ENCODE assay signal across 32 cellular contexts in genomic region chr4:154606728-154607723, GRCh38. TPM values are rescaled to one million over a fixed set of nuclear protein-coding genes. Genes with fewer than 3 reads are reported as not detected.
"Had no signal": no experiment of that assay in that cellular context is flagged by ENCODE, and none has a peak within 500 bp of the region (broad histone marks: within the 10 kb centered on the region; RNA-seq: fewer than 3 reads in every experiment).

No MANE protein-coding gene starts in this region.

- H3K36me3 ChIP-seq: brain microvascular endothelial cell, esophagus muscularis mucosa, gastrocnemius medialis had no signal

- H3K27ac ChIP-seq: brain microvascular endothelial cell, coronary artery, dorsolateral prefrontal cortex, esophagus muscularis mucosa, foreskin keratinocyte, gastrocnemius medialis, VCaP had no signal

- ATAC-seq: activated naive CD4-positive, alpha-beta T cell treated with anti-CD3 and anti-CD28 coated beads, Interleukin-2, amount 50 U/mL, for 72 hours; activated T-cell treated with anti-CD3 and anti-CD28 coated beads, Interleukin-2, amount 50 U/mL, for 72 hours; effector memory CD8-positive, alpha-beta T cell; foreskin keratinocyte; gastrocnemius medialis; WTC11 had no signal

- FAIRE-seq: astrocyte, bronchial epithelial cell had no signal

- H3K27me3 ChIP-seq: brain microvascular endothelial cell, gastrocnemius medialis had no signal

- H3K4me1 ChIP-seq: esophagus muscularis mucosa, gastrocnemius medialis had no signal

- DNase-seq: activated CD4-positive, alpha-beta memory T cell treated with anti-CD3 and anti-CD28 coated beads, Interleukin-2, amount 10 ng/mL, durations not matched to agents 7 days and 5 days; activated CD4-positive, alpha-beta T cell treated with anti-CD3 and anti-CD28 coated beads for 1 hour; activated CD4-positive, alpha-beta T cell treated with anti-CD3 and anti-CD28 coated beads for 4 hours; activated CD4-positive, alpha-beta T cell treated with anti-CD3 and anti-CD28 coated beads, Interleukin-2, amount 10 ng/mL, durations not matched to agents 7 days and 5 days; activated CD4-positive, alpha-beta T cell treated with anti-CD3 and anti-CD28 coated beads, Interleukin-2, amount 50 U/mL, for 4 hours; activated CD8-positive, alpha-beta memory T cell treated with anti-CD3 and anti-CD28 coated beads, Interleukin-2, amount 50 U/mL, for 48 hours; activated gamma-delta T cell; activated naive CD4-positive, alpha-beta T cell; activated naive CD4-positive, alpha-beta T cell treated with anti-CD3 and anti-CD28 coated beads, Interleukin-2, amount 10 ng/mL, durations not matched to agents 7 days and 5 days; activated naive CD8-positive, alpha-beta T cell treated with anti-CD3 and anti-CD28 coated beads, Interleukin-2, amount 10 ng/mL, durations not matched to agents 7 days and 5 days; activated T-cell treated with anti-CD3 and anti-CD28 coated beads for 4 hours; activated T-cell treated with anti-CD3 and anti-CD28 coated beads, Interleukin-2, amount 50 U/mL, for 24 hours; activated T-cell treated with anti-CD3 and anti-CD28 coated beads, Interleukin-2, amount 50 U/mL, for 72 hours; amniotic stem cell; anterior cingulate cortex; brain microvascular endothelial cell; dorsolateral prefrontal cortex; effector memory CD8-positive, alpha-beta T cell; erythroblast; foreskin keratinocyte; gastrocnemius medialis; glutamatergic neuron; T-helper 2 cell had no signal

- H3K4me3 ChIP-seq: coronary artery, dorsolateral prefrontal cortex, esophagus muscularis mucosa, gastrocnemius medialis had no signal

- H3K9me3 ChIP-seq: esophagus muscularis mucosa, gastrocnemius medialis had no signal

RNA-seq across cellular contexts. Expression of gene FGG, which starts 5.4 kb away (rescaled TPM):
- total RNA-seq: activated CD4-positive, alpha-beta memory T cell treated with anti-CD3 and anti-CD28 coated beads, Interleukin-2, amount 10 ng/mL, durations not matched to agents 7 days and 5 days; activated CD4-positive, alpha-beta T cell treated with anti-CD3 and anti-CD28 coated beads, Interleukin-2, amount 10 ng/mL, durations not matched to agents 7 days and 5 days; activated naive CD4-positive, alpha-beta T cell treated with anti-CD3 and anti-CD28 coated beads, Interleukin-2, amount 50 U/mL, for 72 hours; activated naive CD8-positive, alpha-beta T cell treated with anti-CD3 and anti-CD28 coated beads, Interleukin-2, amount 10 ng/mL, durations not matched to agents 7 days and 5 days; activated T-cell treated with anti-CD3 and anti-CD28 coated beads, Interleukin-2, amount 50 U/mL, for 72 hours; astrocyte; cardiac septum; esophagus muscularis mucosa; foreskin keratinocyte; T-helper 1 cell treated with Interleukin-12 subunit alpha and Interleukin-12 subunit beta and Interleukin-4 antibody, amounts not matched to agents 30 ng/mL and 1 ng/mL, for 36 hours had no signal
- polyA plus RNA-seq: foreskin keratinocyte had no signal

RNA-seq across cellular contexts. Expression of gene FGA, which starts 16.5 kb away (rescaled TPM):
- total RNA-seq: activated CD4-positive, alpha-beta memory T cell treated with anti-CD3 and anti-CD28 coated beads, Interleukin-2, amount 10 ng/mL, durations not matched to agents 7 days and 5 days; activated CD4-positive, alpha-beta T cell treated with anti-CD3 and anti-CD28 coated beads, Interleukin-2, amount 10 ng/mL, durations not matched to agents 7 days and 5 days; activated naive CD4-positive, alpha-beta T cell treated with anti-CD3 and anti-CD28 coated beads, Interleukin-2, amount 50 U/mL, for 72 hours; activated naive CD8-positive, alpha-beta T cell treated with anti-CD3 and anti-CD28 coated beads, Interleukin-2, amount 10 ng/mL, durations not matched to agents 7 days and 5 days; activated T-cell treated with anti-CD3 and anti-CD28 coated beads, Interleukin-2, amount 50 U/mL, for 72 hours; astrocyte; bronchial epithelial cell; cardiac septum; esophagus muscularis mucosa; foreskin keratinocyte; T-helper 1 cell treated with Interleukin-12 subunit alpha and Interleukin-12 subunit beta and Interleukin-4 antibody, amounts not matched to agents 30 ng/mL and 1 ng/mL, for 36 hours had no signal
- polyA plus RNA-seq: foreskin keratinocyte had no signal

RNA-seq across cellular contexts. Expression of gene FGB, which starts 44.2 kb away (rescaled TPM):
- total RNA-seq: activated CD4-positive, alpha-beta memory T cell treated with anti-CD3 and anti-CD28 coated beads, Interleukin-2, amount 10 ng/mL, durations not matched to agents 7 days and 5 days; activated CD4-positive, alpha-beta T cell treated with anti-CD3 and anti-CD28 coated beads, Interleukin-2, amount 10 ng/mL, durations not matched to agents 7 days and 5 days; activated naive CD4-positive, alpha-beta T cell treated with anti-CD3 and anti-CD28 coated beads, Interleukin-2, amount 50 U/mL, for 72 hours; activated naive CD8-positive, alpha-beta T cell treated with anti-CD3 and anti-CD28 coated beads, Interleukin-2, amount 10 ng/mL, durations not matched to agents 7 days and 5 days; activated T-cell treated with anti-CD3 and anti-CD28 coated beads, Interleukin-2, amount 50 U/mL, for 72 hours; bronchial epithelial cell; cardiac septum; dorsolateral prefrontal cortex; esophagus muscularis mucosa; foreskin keratinocyte; T-helper 1 cell treated with Interleukin-12 subunit alpha and Interleukin-12 subunit beta and Interleukin-4 antibody, amounts not matched to agents 30 ng/mL and 1 ng/mL, for 36 hours had no signal
- polyA plus RNA-seq: foreskin keratinocyte had no signal
